Comparison of ENCODE assay signal across 20 cellular contexts in the genomic region with DNA sequence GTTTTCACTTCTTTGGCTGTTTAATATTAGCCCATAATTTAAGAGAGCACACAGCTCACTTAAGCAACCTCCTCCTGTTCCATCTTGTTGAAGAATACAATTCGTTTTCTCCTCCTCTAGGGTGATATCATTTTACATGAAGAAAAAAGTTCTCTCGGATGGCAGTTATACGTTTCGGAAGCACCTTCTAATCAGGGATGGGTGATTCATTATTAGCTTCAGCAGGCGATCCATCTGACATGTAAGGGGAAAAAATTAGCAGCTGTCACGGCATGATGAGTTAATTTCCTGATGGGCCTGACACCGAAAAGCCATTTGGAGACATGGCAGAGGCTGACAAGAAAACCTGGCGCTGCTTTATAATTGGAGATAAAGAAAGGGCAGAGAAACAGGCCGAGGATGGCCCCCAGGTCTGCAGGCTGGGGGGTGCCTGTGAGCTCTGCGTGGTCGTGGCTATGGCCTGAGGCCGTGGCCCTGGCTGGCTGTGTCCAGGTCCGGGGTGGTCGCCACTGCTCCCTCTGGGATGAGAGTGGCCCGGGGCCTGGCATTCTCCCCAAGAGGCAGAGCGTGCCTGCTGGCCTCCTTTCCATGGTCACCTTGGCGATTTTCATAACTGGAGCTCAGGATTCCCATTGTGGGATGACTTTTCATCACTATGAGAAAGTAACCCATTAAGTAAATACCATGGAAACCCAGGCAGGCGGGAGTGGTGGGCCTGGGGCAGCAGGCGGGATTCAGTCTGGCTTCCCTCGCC.
DNase-seq lines count a peak whose midpoint lies in the region; ATAC-seq and TF ChIP-seq lines count a peak whose summit lies in the region.
"Had no signal": no experiment of that assay in that cellular context is flagged by ENCODE, and none has a peak within 500 bp of the region (broad histone marks: within the 10 kb centered on the region; RNA-seq: fewer than 3 reads in every experiment).

No MANE protein-coding gene starts in this region.

- H3K36me3 Mint-ChIP-seq in activated CD8-positive, alpha-beta memory T cell treated with anti-CD3 and anti-CD28 coated beads, Interleukin-2, amount 10 ng/mL, durations not matched to agents 7 days and 5 days = peaks cover 9% of the 10 kb centered on the region
- peaks cover 8% of the 10 kb centered on the region for H3K36me3 Mint-ChIP-seq in endothelial cell (ENCODE audit: low read depth, unreplicated experiment)

- no peak for DNase-seq in activated CD8-positive, alpha-beta memory T cell treated with anti-CD3 and anti-CD28 coated beads, Interleukin-2, amount 10 ng/mL, durations not matched to agents 7 days and 5 days
- DNase-seq in activated CD8-positive, alpha-beta memory T cell treated with anti-CD3 and anti-CD28 coated beads for 24 hours = no peak
- peak in 2 of 3 donors; percentile 32 to 44 for DNase-seq in Peyer's patch
- DNase-seq in endothelial cell (ENCODE audit: low spot score) = no peak
- DNase-seq in glomerular visceral epithelial cell (ENCODE audit: extremely low spot score) = no peak
- no peak for DNase-seq in tibial artery
- DNase-seq: activated CD4-positive, alpha-beta T cell treated with anti-CD3 and anti-CD28 coated beads for 48 hours; adrenal gland; COR-L47; foreskin fibroblast; HCEC 1CT; NCI-H2081; NCI-H524 treated with DMSO at 0.1 percent for 48 hours; SHP77 treated with DMSO at 0.1 percent for 48 hours; stomach; T-helper 9 cell had no signal

- intact Hi-C loops in tibial artery (cut with DNase I; ENCODE audit: low total_unique reads) = no loop called here

- H3K27me3 ChIP-seq in Peyer's patch = no peaks in the 10 kb centered on the region
- H3K27me3 ChIP-seq in neutrophil = no peaks in the 10 kb centered on the region
- H3K27me3 ChIP-seq in tibial artery = no peaks in the 10 kb centered on the region
- H3K27me3 ChIP-seq: adrenal gland, left lung, stomach had no signal

- peaks cover 0 to 8% (median 7%) of the 10 kb centered on the region in 4 donors for H3K4me1 ChIP-seq in Peyer's patch
- H3K4me1 ChIP-seq in neutrophil (ENCODE audit: control insufficient read depth in 1 of 2, insufficient read depth in 1 of 2, low read depth in 1 of 2, low read length in 1 of 2) = peaks cover 41 to 46% of the 10 kb centered on the region in 2 experiments
- no peaks in the 10 kb centered on the region for H3K4me1 ChIP-seq in tibial artery

- no peak overlapping the region for H3K4me3 Mint-ChIP-seq in activated CD8-positive, alpha-beta memory T cell treated with anti-CD3 and anti-CD28 coated beads, Interleukin-2, amount 10 ng/mL, durations not matched to agents 7 days and 5 days
- no peak overlapping the region for H3K4me3 Mint-ChIP-seq in endothelial cell (ENCODE audit: unreplicated experiment)

- peak overlapping the region; percentile 100 for H3K27ac Mint-ChIP-seq in activated CD8-positive, alpha-beta memory T cell treated with anti-CD3 and anti-CD28 coated beads, Interleukin-2, amount 10 ng/mL, durations not matched to agents 7 days and 5 days
- H3K27ac Mint-ChIP-seq in endothelial cell (ENCODE audit: unreplicated experiment) = peak overlapping the region; percentile 72

- H3K27ac ChIP-seq in Peyer's patch = no peak overlapping the region
- H3K27ac ChIP-seq in neutrophil = peak overlapping the region; percentile 93
- H3K27ac ChIP-seq in tibial artery = no peak overlapping the region
- H3K27ac ChIP-seq: adrenal gland had no signal

- H3K4me1 Mint-ChIP-seq in activated CD8-positive, alpha-beta memory T cell treated with anti-CD3 and anti-CD28 coated beads, Interleukin-2, amount 10 ng/mL, durations not matched to agents 7 days and 5 days = peaks cover 32% of the 10 kb centered on the region
- H3K4me1 Mint-ChIP-seq in endothelial cell (ENCODE audit: unreplicated experiment) = peaks cover 29% of the 10 kb centered on the region

- TF ChIP-seq CTCF in Peyer's patch (IDR thresholded peaks at IDR 0.05) (no peak), endothelial cell (IDR thresholded peaks at IDR 0.05; ENCODE audit: unreplicated experiment) (no peak), neutrophil (IDR thresholded peaks at IDR 0.05) (no peak), tibial artery (IDR thresholded peaks at IDR 0.05) (no peak)

- peaks cover 0 to 7% (median 0%) of the 10 kb centered on the region in 3 donors for H3K36me3 ChIP-seq in Peyer's patch
- peaks cover 9% of the 10 kb centered on the region for H3K36me3 ChIP-seq in neutrophil
- peaks cover 9 to 17% (median 10%) of the 10 kb centered on the region in 3 donors for H3K36me3 ChIP-seq in tibial artery

- H3K27me3 Mint-ChIP-seq in activated CD8-positive, alpha-beta memory T cell treated with anti-CD3 and anti-CD28 coated beads, Interleukin-2, amount 10 ng/mL, durations not matched to agents 7 days and 5 days = no peaks in the 10 kb centered on the region
- H3K27me3 Mint-ChIP-seq in endothelial cell (ENCODE audit: unreplicated experiment) = peaks cover 7% of the 10 kb centered on the region

- no peak for ATAC-seq in activated CD8-positive, alpha-beta memory T cell treated with anti-CD3 and anti-CD28 coated beads, Interleukin-2, amount 10 ng/mL, durations not matched to agents 7 days and 5 days
- ATAC-seq in GM18870 (IDR thresholded peaks at IDR 0.05; ENCODE audit: unreplicated experiment) = no peak
- ATAC-seq: K562, left lung had no signal

- H3K4me3 ChIP-seq in Peyer's patch (no peak overlapping the region), neutrophil (ENCODE audit: low read depth in 1 of 2, low read length in 1 of 2) (no peak overlapping the region), tibial artery (no peak overlapping the region)
- H3K4me3 ChIP-seq: adrenal gland, K562, left lung, stomach had no signal

- CTCF ChIA-PET in activated CD8-positive, alpha-beta memory T cell treated with anti-CD3 and anti-CD28 coated beads, Interleukin-2, amount 10 ng/mL, durations not matched to agents 7 days and 5 days (lab: Charles Lee) = no interaction called here

- H3K9me3 Mint-ChIP-seq in activated CD8-positive, alpha-beta memory T cell treated with anti-CD3 and anti-CD28 coated beads, Interleukin-2, amount 10 ng/mL, durations not matched to agents 7 days and 5 days (ENCODE audit: low read depth) = no peaks in the 10 kb centered on the region
- H3K9me3 Mint-ChIP-seq in endothelial cell (ENCODE audit: unreplicated experiment) = no peaks in the 10 kb centered on the region

- TF ChIP-seq POLR2A in Peyer's patch (IDR thresholded peaks at IDR 0.05) = no peak

- H3K9me3 ChIP-seq in Peyer's patch = peaks cover 0 to 2% (median 0%) of the 10 kb centered on the region in 4 donors
- no peaks in the 10 kb centered on the region for H3K9me3 ChIP-seq in neutrophil
- peaks cover 0 to 54% (median 30%) of the 10 kb centered on the region in 3 donors for H3K9me3 ChIP-seq in tibial artery
- H3K9me3 ChIP-seq: adrenal gland, left lung had no signal

Comparison
In these comparisons a context has a peak if more than half of its experiments do, and no peak if none do; other contexts are left out.
1. DNase-seq: peak in Peyer's patch (2 of 3); none in activated CD8-positive, alpha-beta memory T cell treated with anti-CD3 and anti-CD28 coated beads, Interleukin-2, amount 10 ng/mL, durations not matched to agents 7 days and 5 days (single experiment), activated CD8-positive, alpha-beta memory T cell treated with anti-CD3 and anti-CD28 coated beads for 24 hours (single experiment), endothelial cell (single experiment), glomerular visceral epithelial cell (single experiment) and tibial artery (0 of 2).